ENCODE assay signal across 11 cellular contexts in genomic region chr17:3660311-3660891, GRCh38. TPM values are rescaled to one million over a fixed set of nuclear protein-coding genes. Genes with fewer than 3 reads are reported as not detected.
A peak's percentile ranks its signal among the peaks of the same experiment; 100 is the strongest.
DNase-seq lines count a peak whose midpoint lies in the region; ATAC-seq, FAIRE-seq and TF ChIP-seq lines count a peak whose summit lies in the region.
"Had no signal": no experiment of that assay in that cellular context is flagged by ENCODE, and none has a peak within 500 bp of the region (broad histone marks: within the 10 kb centered on the region; RNA-seq: fewer than 3 reads in every experiment).

No MANE protein-coding gene starts in this region.

- DNase-seq in HCT116 (ENCODE audit: low read depth, low spot score), result no peak
- DNase-seq in coronary artery (ENCODE audit: low spot score), result no peak
- DNase-seq in left lobe of liver (ENCODE audit: low spot score), result peak; percentile 65
- DNase-seq in small intestine, result no peak
- DNase-seq: activated CD4-positive, CD25-positive, alpha-beta regulatory T cell; activated T-cell treated with anti-CD3 and anti-CD28 coated beads, Interleukin-2, amount 50 U/mL, for 24 hours; AML-193 had no signal

- BruUV-seq in HCT116 (replicated peaks; lab: Mats Ljungman, UMichigan), result no TSS peak

- H3K79me2 ChIP-seq in HCT116 (ENCODE audit: insufficient read depth, low read length), result no peaks in the 10 kb centered on the region

- peak overlapping the region; percentile 23; the same call in 1 of the 2 replicates for H3K9ac ChIP-seq in HCT116 (ENCODE audit: low read length)
- H3K9ac ChIP-seq in skeletal muscle tissue (ENCODE audit: low read depth in 1 of 3, low read length in 3 of 3), result peak overlapping the region in 2 of 3 donors; percentile 61 to 62

- H3K27me3 ChIP-seq in HCT116 (ENCODE audit: insufficient read depth, low read length) (no peaks in the 10 kb centered on the region), skeletal muscle tissue (ENCODE audit: control insufficient read depth in 3 of 3, insufficient read depth in 3 of 3, low read length in 3 of 3) (no peaks in the 10 kb centered on the region), small intestine (ENCODE audit: control insufficient read depth in 2 of 2, insufficient read depth in 2 of 2, low read length in 2 of 2) (no peaks in the 10 kb centered on the region)

- H3K27ac ChIP-seq in HCT116 (ENCODE audit: low read depth, low read length) (peak overlapping the region; percentile 70; the same call in 1 of the 2 replicates), coronary artery (peak overlapping the region; percentile 70 to 88), skeletal muscle tissue (ENCODE audit: low read depth, low read length) (peak overlapping the region; percentile 68), small intestine (ENCODE audit: low read depth in 1 of 2, low read length in 1 of 2) (peak overlapping the region in 1 of 2 donors; percentile 70)

- POLR2A ChIA-PET in HCT116 (lab: Charles Lee), result interaction anchor here (1.1 kb wide), 1 partner anchor 24 kb away, joined by 4 read pairs; the partner anchor contains the start of genes CTNS and SHPK

- RAD21 ChIA-PET in HCT116 (lab: Charles Lee; ENCODE audit: low non-redundant PET in 1 of 2, low total read pairs in 2 of 2, uncharacterized antibody in 2 of 2, unreplicated experiment in 2 of 2), result no interaction called here

- CTCF ChIA-PET in HCT116 (lab: Charles Lee), result interaction anchor here (0.6 kb wide), 1 partner anchor 15 kb away, joined by 4 read pairs; no protein-coding TSS in a partner anchor

- H3K9me3 ChIP-seq in HCT116 (ENCODE audit: control insufficient read depth in 1 of 2, insufficient read depth in 1 of 2, low read depth in 1 of 2, low read length in 2 of 2) (no peaks in the 10 kb centered on the region), skeletal muscle tissue (ENCODE audit: control insufficient read depth in 3 of 3, low read length in 3 of 3) (no peaks in the 10 kb centered on the region), small intestine (ENCODE audit: control insufficient read depth, low read depth) (no peaks in the 10 kb centered on the region)

- no peak for TF ChIP-seq POLR2A in HCT116 (IDR thresholded peaks at IDR 0.05; ENCODE audit: borderline replicate concordance, extremely low read depth, insufficient read depth, insufficient read length)

- TF ChIP-seq RAD21 in HCT116 (IDR thresholded peaks at IDR 0.05; ENCODE audit: low read depth), result no peak

- intact Hi-C loops in HCT116 (cut with micrococcal nuclease), result no loop called here

- no peak overlapping the region for H3K4me3 ChIP-seq in HCT116 (replicated peaks in 1 of 2; ENCODE audit: low read depth in 1 of 2, low read length in 2 of 2)
- no peak overlapping the region for H3K4me3 ChIP-seq in coronary artery
- H3K4me3 ChIP-seq in skeletal muscle tissue (ENCODE audit: low read length in 3 of 3), result no peak overlapping the region
- H3K4me3 ChIP-seq in small intestine (ENCODE audit: low read depth in 1 of 2, low read length in 2 of 2), result no peak overlapping the region

- H3K4me2 ChIP-seq in HCT116 (ENCODE audit: low read length), result peak overlapping the region; percentile 55

- H2AFZ ChIP-seq in HCT116 (ENCODE audit: low read depth, low read length, poor library complexity, severe bottlenecking), result no peak overlapping the region

- 78 to 89% (median 87%) methylated on average over 22 to 23 of the region's 23 CpGs for WGBS in small intestine, 3 donors

- H3K4me1 ChIP-seq in HCT116 (ENCODE audit: control insufficient read depth in 1 of 2, insufficient read depth in 2 of 2, low read length in 2 of 2) (peaks cover 12 to 16% of the 10 kb centered on the region in 2 experiments), skeletal muscle tissue (ENCODE audit: control insufficient read depth in 3 of 3, insufficient read depth in 3 of 3, low read length in 3 of 3) (peaks cover 19 to 29% (median 22%) of the 10 kb centered on the region in 3 donors), small intestine (ENCODE audit: control insufficient read depth in 2 of 2, insufficient read depth in 1 of 2, low read depth in 1 of 2, low read length in 1 of 2) (peaks cover 0 to 2% of the 10 kb centered on the region in 2 donors)

- no peaks in the 10 kb centered on the region for H3K9me2 ChIP-seq in HCT116 (ENCODE audit: insufficient read depth)

- H4K20me1 ChIP-seq in HCT116 (ENCODE audit: insufficient read depth), result no peaks in the 10 kb centered on the region

- H3K36me3 ChIP-seq in HCT116 (ENCODE audit: control insufficient read depth in 1 of 2, insufficient read depth in 2 of 2, low read length in 2 of 2) (no peaks in the 10 kb centered on the region), skeletal muscle tissue (ENCODE audit: control insufficient read depth in 3 of 3, insufficient read depth in 3 of 3, low read length in 3 of 3) (peaks cover 18 to 31% (median 26%) of the 10 kb centered on the region in 3 donors), small intestine (ENCODE audit: control insufficient read depth in 2 of 2, insufficient read depth in 2 of 2, low read length in 2 of 2) (peaks cover 6 to 9% of the 10 kb centered on the region in 2 donors)

- no peak for TF ChIP-seq CTCF in HCT116 (IDR thresholded peaks at IDR 0.05 in 2 of 3, conservative IDR thresholded peaks at IDR 0.05 in 1 of 3; ENCODE audit: borderline replicate concordance in 1 of 3, insufficient read depth in 1 of 3, low read depth in 2 of 3, low read length in 2 of 3)
- no peak for TF ChIP-seq CTCF in coronary artery (IDR thresholded peaks at IDR 0.05)

- no peak for FAIRE-seq in small intestine (lab: Jason Lieb, UNC)

- ATAC-seq in HCT116 (peak; percentile 12; the same call in 1 of the 2 replicates), left lobe of liver (peak; percentile 68), HG02763 (IDR thresholded peaks at IDR 0.05; ENCODE audit: unreplicated experiment) (no peak), GM21737 (IDR thresholded peaks at IDR 0.05; ENCODE audit: unreplicated experiment) (no peak), HG02610 (IDR thresholded peaks at IDR 0.05; ENCODE audit: unreplicated experiment) (no peak)

TF ChIP-seq in HCT116, 20 proteins besides CTCF, POLR2A, EP300 and RAD21:
- TF ChIP-seq, protein P1, sequence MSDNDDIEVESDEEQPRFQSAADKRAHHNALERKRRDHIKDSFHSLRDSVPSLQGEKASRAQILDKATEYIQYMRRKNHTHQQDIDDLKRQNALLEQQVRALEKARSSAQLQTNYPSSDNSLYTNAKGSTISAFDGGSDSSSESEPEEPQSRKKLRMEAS (IDR thresholded peaks at IDR 0.05), result no peak
- TF ChIP-seq CBX3 (IDR thresholded peaks at IDR 0.05; ENCODE audit: low read depth) (no peak), SRF (IDR thresholded peaks at IDR 0.05; ENCODE audit: low read depth) (no peak)

RNA-seq across cellular contexts. Expression of gene TAX1BP3, which starts 8.0 kb away (rescaled TPM):
- total RNA-seq in HCT116 (2021; ENCODE audit: unreplicated experiment) (50.0 TPM), left lobe of liver (12.4 TPM), skeletal muscle tissue (31.3 TPM)
- 53.8 and 55.8 TPM in 2 replicates for polyA plus RNA-seq in HCT116 (2012)
- polyA plus RNA-seq in small intestine, result 100 to 1,000 TPM; 102 to 442 (median 356) TPM

RNA-seq across cellular contexts. Expression of gene EMC6, which starts 8.2 kb away (rescaled TPM):
- total RNA-seq in HCT116 (2021; ENCODE audit: unreplicated experiment), result 62.4 TPM
- polyA plus RNA-seq in HCT116 (2012), result 33.2 and 47.7 TPM in 2 replicates
- total RNA-seq in left lobe of liver, result 26.6 TPM
- total RNA-seq in skeletal muscle tissue, result 14.6 TPM
- 10 to 100 TPM; 62.2 to 85.4 (median 81.7) TPM for polyA plus RNA-seq in small intestine

RNA-seq across cellular contexts. Expression of gene CTNS, which starts 23.8 kb away (rescaled TPM):
- total RNA-seq in HCT116 (2021; ENCODE audit: unreplicated experiment) (7.9 TPM), left lobe of liver (8.7 TPM), skeletal muscle tissue (11.5 TPM)
- polyA plus RNA-seq in HCT116 (2012), result 6.0 TPM in 2 replicates
- polyA plus RNA-seq in small intestine, result 1 to 10 TPM; 5.4 to 8.0 (median 5.9) TPM

RNA-seq across cellular contexts. Expression of gene SHPK, which starts 24.4 kb away (rescaled TPM):
- total RNA-seq in HCT116 (2021; ENCODE audit: unreplicated experiment), result 19.6 TPM
- 9.1 and 9.7 TPM in 2 replicates for polyA plus RNA-seq in HCT116 (2012)
- 26.9 TPM for total RNA-seq in left lobe of liver
- total RNA-seq in skeletal muscle tissue, result 6.8 TPM
- 10 to 100 TPM; 12.7 to 21.9 (median 16.5) TPM for polyA plus RNA-seq in small intestine

RNA-seq across cellular contexts. Expression of gene P2RX5, which starts 35.6 kb away (rescaled TPM):
- total RNA-seq in HCT116 (2021; ENCODE audit: unreplicated experiment) (9.0 TPM), left lobe of liver (not detected), skeletal muscle tissue (13.0 TPM)
- polyA plus RNA-seq in HCT116 (2012), result 14.8 and 15.4 TPM in 2 replicates
- 1 to 10 TPM in 2 of 3 donors, under 1 TPM in 1; 0.67 to 5.6 (median 3.0) TPM for polyA plus RNA-seq in small intestine

Comparison
In these comparisons a context has a peak if more than half of its experiments do, and no peak if none do; other contexts are left out.
1. ATAC-seq: peak in HCT116 (single experiment) and left lobe of liver (single experiment); none in HG02763 (single experiment), GM21737 (single experiment) and HG02610 (single experiment).